ENCODE assay signal across 20 cellular contexts in the genomic region with DNA sequence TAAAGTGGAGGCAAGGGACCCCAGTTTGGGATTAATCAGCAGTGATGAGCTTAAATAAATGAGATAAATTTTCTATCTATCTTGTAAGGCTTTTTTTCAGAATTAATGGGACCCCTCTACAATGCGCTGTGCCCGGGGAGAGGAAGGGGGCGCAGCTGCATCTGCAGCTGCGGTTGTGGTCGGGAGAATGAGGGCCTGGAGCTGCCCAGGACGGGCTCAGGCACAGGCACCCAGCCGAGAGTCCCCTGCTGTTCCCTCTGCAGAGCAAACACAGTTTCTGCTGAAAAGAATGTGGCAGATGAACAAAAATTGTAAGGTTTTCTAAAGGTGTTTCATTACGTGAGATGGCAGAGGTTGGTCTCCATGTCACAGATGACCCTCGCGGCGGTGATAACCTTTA.
DNase-seq lines count a peak whose midpoint lies in the region; ATAC-seq and TF ChIP-seq lines count a peak whose summit lies in the region.
"Had no signal": no experiment of that assay in that cellular context is flagged by ENCODE, and none has a peak within 500 bp of the region (broad histone marks: within the 10 kb centered on the region; RNA-seq: fewer than 3 reads in every experiment).

No MANE protein-coding gene starts in this region.

- TF ChIP-seq CTCF in choroid plexus epithelial cell (conservative IDR thresholded peaks at IDR 0.05; ENCODE audit: low read depth, low read length) (peak; percentile 11), osteocyte (IDR thresholded peaks at IDR 0.05) (no peak)

- H3K27ac Mint-ChIP-seq in osteocyte (ENCODE audit: unreplicated experiment), result no peak overlapping the region
- H3K27ac Mint-ChIP-seq: CD8-positive, alpha-beta memory T cell; GM23338; IgD-negative memory B cell; T-helper 2 cell treated with Interferon-gamma antibody and Interleukin-4, amounts not matched to agents 5 μg/mL and 100 μg/mL, for 36 hours had no signal

- peaks cover 5% of the 10 kb centered on the region for H3K4me1 Mint-ChIP-seq in osteocyte (ENCODE audit: unreplicated experiment)
- H3K4me1 Mint-ChIP-seq: CD8-positive, alpha-beta memory T cell; GM23338 had no signal

- no peaks in the 10 kb centered on the region for H3K27me3 Mint-ChIP-seq in osteocyte (ENCODE audit: unreplicated experiment)
- H3K27me3 Mint-ChIP-seq: IgD-negative memory B cell had no signal

- H3K4me3 ChIP-seq in choroid plexus epithelial cell (ENCODE audit: low read depth, low read length), result no peak overlapping the region
- H3K4me3 ChIP-seq: BLaER1 treated with 17β-estradiol and CSF1 and Interleukin-3, amounts not matched to agents 10 nM and 100 nM; GM23338; PC-9 had no signal

- H3K4me3 Mint-ChIP-seq in osteocyte (ENCODE audit: unreplicated experiment), result no peak overlapping the region
- H3K4me3 Mint-ChIP-seq: CD8-positive, alpha-beta memory T cell; GM23338; IgD-negative memory B cell; T-helper 2 cell treated with Interferon-gamma antibody and Interleukin-4, amounts not matched to agents 5 μg/mL and 100 μg/mL, for 36 hours had no signal

- no peaks in the 10 kb centered on the region for H3K9me3 Mint-ChIP-seq in osteocyte (ENCODE audit: unreplicated experiment)
- H3K9me3 Mint-ChIP-seq: CD8-positive, alpha-beta memory T cell; T-helper 2 cell treated with Interferon-gamma antibody and Interleukin-4, amounts not matched to agents 5 μg/mL and 100 μg/mL, for 36 hours had no signal

- ATAC-seq in GM19455 (IDR thresholded peaks at IDR 0.05; ENCODE audit: unreplicated experiment), result no peak
- ATAC-seq: GM23338 had no signal

- no peaks in the 10 kb centered on the region for H3K36me3 Mint-ChIP-seq in osteocyte (ENCODE audit: unreplicated experiment)
- H3K36me3 Mint-ChIP-seq: CD8-positive, alpha-beta memory T cell; IgD-negative memory B cell had no signal

- DNase-seq in NCI-H2107 treated with DMSO at 0.1 percent for 48 hours (lab: John Stamatoyannopoulos, UW; ENCODE audit: unreplicated experiment) (peak; percentile 69), NCI-H2107 (lab: John Stamatoyannopoulos, UW) (no peak), NCI-H146 treated with DMSO at 0.1 percent for 48 hours (lab: John Stamatoyannopoulos, UW; ENCODE audit: unreplicated experiment) (peak; percentile 76), choroid plexus epithelial cell (ENCODE audit: low read depth) (peak; percentile 15), smooth muscle cell of the brain vasculature (ENCODE audit: low read depth, low spot score) (peak; percentile 20), NCI-H2227 (lab: John Stamatoyannopoulos, UW; ENCODE audit: unreplicated experiment) (no peak), osteocyte (ENCODE audit: extremely low spot score, unreplicated experiment) (no peak)
- DNase-seq: 8988T, DMS 273 treated with DMSO at 0.1 percent for 48 hours, GF-D8, NCI-H2029 treated with DMSO at 0.1 percent for 48 hours, NCI-H2227 treated with DMSO at 0.1 percent for 48 hours, NCI-H526 treated with DMSO at 0.1 percent for 48 hours, PC-9 had no signal

Comparison
In these comparisons a context has a peak if more than half of its experiments do, and no peak if none do; other contexts are left out.
1. DNase-seq: peak in NCI-H2107 treated with DMSO at 0.1 percent for 48 hours (single experiment), NCI-H146 treated with DMSO at 0.1 percent for 48 hours (single experiment), choroid plexus epithelial cell (single experiment) and smooth muscle cell of the brain vasculature (single experiment); none in NCI-H2107 (single experiment), NCI-H2227 (single experiment) and osteocyte (single experiment).